In the genomic region with DNA sequence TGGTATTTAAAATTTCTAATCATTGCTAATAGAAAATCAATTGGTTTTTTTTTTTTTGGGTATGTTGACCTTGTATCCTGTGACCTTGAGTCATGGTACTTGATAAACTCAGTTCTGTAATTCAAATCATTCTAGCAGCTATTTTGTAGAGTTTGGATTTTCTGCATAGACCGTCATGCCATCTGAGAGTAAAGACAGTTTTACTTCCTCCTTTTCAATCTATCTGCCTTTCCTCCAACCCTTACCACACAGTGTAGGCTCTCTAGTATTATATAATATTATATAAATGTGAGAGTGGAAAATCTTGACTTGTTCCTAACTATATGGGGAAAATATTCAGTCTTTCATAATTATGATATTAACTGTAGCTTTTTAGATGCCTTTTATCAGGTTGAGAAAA, we compare ENCODE assay signal across 20 cellular contexts. TPM values are rescaled to one million over a fixed set of nuclear protein-coding genes. Genes with fewer than 3 reads are reported as not detected.
DNase-seq lines count a peak whose midpoint lies in the region; ATAC-seq and FAIRE-seq lines count a peak whose summit lies in the region.
"Had no signal": no experiment of that assay in that cellular context is flagged by ENCODE, and none has a peak within 500 bp of the region (broad histone marks: within the 10 kb centered on the region; RNA-seq: fewer than 3 reads in every experiment).

No MANE protein-coding gene starts in this region.

- no peaks in the 10 kb centered on the region for H3K79me2 ChIP-seq in Karpas-422 (ENCODE audit: low read length)

- H3K27ac ChIP-seq in Karpas-422 (ENCODE audit: low read length) = no peak overlapping the region

- H3K9ac ChIP-seq in Karpas-422 (ENCODE audit: low read length) = no peak overlapping the region
- H3K9ac ChIP-seq: SK-N-SH had no signal

- H4K20me1 ChIP-seq in Karpas-422 (ENCODE audit: insufficient read depth, low read depth, low read length) = no peaks in the 10 kb centered on the region

- no peaks in the 10 kb centered on the region for H3K9me2 ChIP-seq in Karpas-422 (replicated peaks; ENCODE audit: insufficient read depth, low read length)
- H3K9me2 ChIP-seq: SK-N-SH had no signal

- H3K27me3 ChIP-seq in Karpas-422 (ENCODE audit: low read length) = no peaks in the 10 kb centered on the region

- no peaks in the 10 kb centered on the region for H3K4me1 ChIP-seq in Karpas-422 (ENCODE audit: low read length)

- peak; percentile 45 for DNase-seq in Karpas-422
- DNase-seq in NOMO-1 treated with DMSO at 0.1 percent for 48 hours (lab: John Stamatoyannopoulos, UW; ENCODE audit: unreplicated experiment) = peak; percentile 84
- DNase-seq in retina = no peak
- DNase-seq in CD1c-positive myeloid dendritic cell (ENCODE audit: extremely low spot score) = no peak
- no peak for DNase-seq in activated CD8-positive, alpha-beta memory T cell treated with anti-CD3 and anti-CD28 coated beads, Interleukin-2, amount 50 U/mL, for 48 hours
- no peak for DNase-seq in stimulated activated CD4-positive, alpha-beta T cell treated with anti-CD3 and anti-CD28 coated beads, Interleukin-4, amount 100 ng/mL, for 24 hours
- DNase-seq: Calu3; CD4-positive, alpha-beta T cell; DMS79 treated with DMSO at 0.1 percent for 48 hours; NCI-H1930; NCI-H2171; NCI-H82; SK-N-SH; T-helper 17 cell had no signal

- no peak overlapping the region for H3K4me3 ChIP-seq in Karpas-422 (ENCODE audit: low read length)

- peak; percentile 71 for ATAC-seq in GM18867 (IDR thresholded peaks at IDR 0.05; ENCODE audit: unreplicated experiment)
- ATAC-seq: HCT116, T-helper 17 cell had no signal

- no peaks in the 10 kb centered on the region for H3K9me3 ChIP-seq in Karpas-422 (ENCODE audit: low read length)
- H3K9me3 ChIP-seq: SK-N-SH had no signal

- H3K4me2 ChIP-seq in Karpas-422 (ENCODE audit: low read depth, low read length, poor library complexity, severe bottlenecking) = no peak overlapping the region
- H3K4me2 ChIP-seq: SK-N-SH had no signal

- FAIRE-seq in TTC549 (lab: Jason Lieb, UNC) = peak; percentile 52
- FAIRE-seq: G401.6, HTR-8/SVneo had no signal

- H2AFZ ChIP-seq in Karpas-422 (ENCODE audit: low read length) = no peak overlapping the region

- H3K36me3 ChIP-seq in Karpas-422 (ENCODE audit: insufficient read depth, low read length) = no peaks in the 10 kb centered on the region

RNA-seq across cellular contexts. Expression of a gene that starts 7.0 kb away (rescaled TPM):
- total RNA-seq in Karpas-422 (2014; rRNA removed; shearing (Covaris generic); ENCODE audit: low replicate concordance) = not detected in 2 replicates
- total RNA-seq: Calu3; CD4-positive, alpha-beta T cell; T-helper 17 cell had no signal

RNA-seq across cellular contexts. Expression of a gene that starts 22.9 kb away (rescaled TPM):
- not detected in 2 replicates for total RNA-seq in Karpas-422 (2014; rRNA removed; shearing (Covaris generic); ENCODE audit: low replicate concordance)
- total RNA-seq: Calu3; CD4-positive, alpha-beta T cell; NCI-H460; T-helper 17 cell had no signal

Comparison
In these comparisons a context has a peak if more than half of its experiments do, and no peak if none do; other contexts are left out.
1. DNase-seq: peak in Karpas-422 (single experiment) and NOMO-1 treated with DMSO at 0.1 percent for 48 hours (single experiment); none in retina (single experiment), CD1c-positive myeloid dendritic cell (single experiment), activated CD8-positive, alpha-beta memory T cell treated with anti-CD3 and anti-CD28 coated beads, Interleukin-2, amount 50 U/mL, for 48 hours (single experiment) and stimulated activated CD4-positive, alpha-beta T cell treated with anti-CD3 and anti-CD28 coated beads, Interleukin-4, amount 100 ng/mL, for 24 hours (single experiment).